8 cellular contexts compared by ENCODE assay signal in genomic region chr12:55724226-55724939, GRCh38. TPM values are rescaled to one million over a fixed set of nuclear protein-coding genes. Genes with fewer than 3 reads are reported as not detected.
DNase-seq lines count a peak whose midpoint lies in the region; ATAC-seq, FAIRE-seq and TF ChIP-seq lines count a peak whose summit lies in the region.

No MANE protein-coding gene starts in this region.

- TF ChIP-seq CTCF in AG04450 (IDR thresholded peaks at IDR 0.05; ENCODE audit: low read depth, low read length) = peak; percentile 68
- TF ChIP-seq CTCF in GM20000 (IDR thresholded peaks at IDR 0.05; ENCODE audit: extremely low read depth, missing control alignments) = peak; percentile 75
- TF ChIP-seq CTCF in endothelial cell of umbilical vein (IDR thresholded peaks at IDR 0.05; ENCODE audit: extremely low read depth in 1 of 2, insufficient read depth in 1 of 2, low read depth in 1 of 2, low read length in 2 of 2) = peak; percentile 53 to 62
- TF ChIP-seq CTCF in testis (IDR thresholded peaks at IDR 0.05) = peak in 2 of 3 experiments; percentile 21 to 50

- H3K27ac Mint-ChIP-seq in naive B cell = peak overlapping the region in 2 of 6 donors; percentile 2 to 65

- peak; percentile 57 to 64 for ATAC-seq in naive B cell (ENCODE audit: low read depth in 2 of 2)

- POLR2A ChIA-PET in AG04450 (lab: Yijun Ruan, JAX) (interaction anchor here (1.4 kb wide), 1 partner anchor 14 kb away, joined by 3 read pairs; no protein-coding TSS in a partner anchor), endothelial cell of umbilical vein (lab: Charles Lee) (interaction anchor here (0.6 kb wide), 1 partner anchor 424 kb away, joined by 3 read pairs; no protein-coding TSS in a partner anchor)

- H3K4me3 ChIP-seq in AG04450 (ENCODE audit: low read depth, low read length) = no peak overlapping the region
- no peak overlapping the region for H3K4me3 ChIP-seq in endothelial cell of umbilical vein (replicated peaks in 1 of 3; ENCODE audit: insufficient read depth in 1 of 3, low read depth in 1 of 3, low read length in 3 of 3)
- H3K4me3 ChIP-seq in testis = no peak overlapping the region

- peak; percentile 16 for TF ChIP-seq POLR2A in endothelial cell of umbilical vein (IDR thresholded peaks at IDR 0.05; ENCODE audit: low read depth, low read length)
- TF ChIP-seq POLR2A in testis (IDR thresholded peaks at IDR 0.05) = no peak

- H3K4me1 ChIP-seq in endothelial cell of umbilical vein (ENCODE audit: control insufficient read depth, extremely low read depth, insufficient read depth, low read length) (peaks cover 20% of the 10 kb centered on the region), testis (peaks cover 44% of the 10 kb centered on the region)

- BruUV-seq in endothelial cell of umbilical vein (replicated peaks; lab: Mats Ljungman, UMichigan) = no TSS peak

- H3K9me3 ChIP-seq in AG04450 (ENCODE audit: control insufficient read depth, insufficient read depth, low read length) (no peaks in the 10 kb centered on the region; the same call in 1 of the 2 replicates), endothelial cell of umbilical vein (replicated peaks; ENCODE audit: control insufficient read depth, insufficient read depth, low read length) (no peaks in the 10 kb centered on the region), testis (no peaks in the 10 kb centered on the region)

- CTCF ChIA-PET in AG04450 (lab: Charles Lee) (interaction anchor here (0.8 to 2.1 kb wide), 5 partner anchors 9 to 78 kb away, joined by 3 to 17 read pairs (median 3); partner anchors contain the start of gene BLOC1S1), endothelial cell of umbilical vein (lab: Charles Lee) (interaction anchor here (0.8 to 11.1 kb wide), 6 partner anchors 13 to 305 kb away, joined by 3 to 151 read pairs (median 4); partner anchors contain the start of gene ITGA7)

- FAIRE-seq in endothelial cell of umbilical vein (lab: Jason Lieb, UNC) = peak; percentile 76

- no peak overlapping the region for H3K4me2 ChIP-seq in endothelial cell of umbilical vein (ENCODE audit: insufficient read depth, low read length)

- H4K20me1 ChIP-seq in endothelial cell of umbilical vein (replicated peaks; ENCODE audit: control insufficient read depth, extremely low read depth, insufficient read depth, low read length) = no peaks in the 10 kb centered on the region

- H3K4me3 Mint-ChIP-seq in naive B cell = peak overlapping the region in 2 of 8 donors; percentile 17 to 63

- dilution Hi-C loops in endothelial cell of umbilical vein (cut with MboI; ENCODE audit: extremely low pct_ligation_motif_present, low sequenced_read_pairs) = no loop called here

- no peaks in the 10 kb centered on the region for H3K27me3 Mint-ChIP-seq in naive B cell

- DNase-seq in AG04450 (ENCODE audit: low read depth, low spot score) = no peak
- no peak for DNase-seq in GM20000 (ENCODE audit: low spot score)
- peak; percentile 24 for DNase-seq in NCI-H510A (lab: John Stamatoyannopoulos, UW)
- DNase-seq in activated CD4-positive, alpha-beta T cell treated with anti-CD3 and anti-CD28 coated beads, Interleukin-2, amount 50 U/mL, for 48 hours = peak; percentile 69 to 81
- DNase-seq in endothelial cell of umbilical vein (ENCODE audit: low read depth, low spot score) = peak; percentile 62
- DNase-seq in naive B cell = peak; percentile 49
- DNase-seq in testis = peak; percentile 85
- no peak for DNase-seq in DMS153 (lab: John Stamatoyannopoulos, UW)

- H3K9ac ChIP-seq in endothelial cell of umbilical vein (replicated peaks; ENCODE audit: extremely low read depth, insufficient read depth, low read length) = no peak overlapping the region

- H3K9me3 Mint-ChIP-seq in naive B cell = no peaks in the 10 kb centered on the region

- no peaks in the 10 kb centered on the region for H3K36me3 Mint-ChIP-seq in naive B cell

- H3K4me1 Mint-ChIP-seq in naive B cell = peaks cover 24 to 37% (median 35%) of the 10 kb centered on the region in 3 donors

- WGBS in testis, 2 donors = 38 to 62% methylated on average over 5 to 11 of the region's 11 CpGs

- peak overlapping the region; percentile 57 for H3K27ac ChIP-seq in AG04450 (ENCODE audit: low read depth, low read length)
- no peak overlapping the region for H3K27ac ChIP-seq in endothelial cell of umbilical vein (ENCODE audit: insufficient read depth, low read depth, low read length)
- no peak overlapping the region for H3K27ac ChIP-seq in testis

- H3K36me3 ChIP-seq in endothelial cell of umbilical vein (ENCODE audit: control insufficient read depth in 2 of 2, extremely low read depth in 1 of 2, insufficient read depth in 2 of 2, low read length in 2 of 2) = peaks cover 13 to 27% of the 10 kb centered on the region in 2 experiments
- H3K36me3 ChIP-seq in testis (ENCODE audit: low read depth, missing control alignments) = no peaks in the 10 kb centered on the region

- intact Hi-C loops in endothelial cell of umbilical vein (cut with micrococcal nuclease) = loop anchor here (1.0 to 5.0 kb wide), 2 partner anchors 13 to 537 kb away; no protein-coding TSS in a partner anchor
- intact Hi-C loops in testis (cut with DNase I; ENCODE audit: low total_unique reads) = no loop called here

- H3K27me3 ChIP-seq in AG04450 (ENCODE audit: control insufficient read depth, insufficient read depth, low read length) (no peaks in the 10 kb centered on the region), endothelial cell of umbilical vein (ENCODE audit: control insufficient read depth in 2 of 2, insufficient read depth in 2 of 2, low read length in 2 of 2) (no peaks in the 10 kb centered on the region), testis (no peaks in the 10 kb centered on the region)

- no peak overlapping the region for H2AFZ ChIP-seq in endothelial cell of umbilical vein (ENCODE audit: low read depth, low read length)

- peaks cover 30% of the 10 kb centered on the region for H3K79me2 ChIP-seq in endothelial cell of umbilical vein (ENCODE audit: control insufficient read depth, insufficient read depth, low read length)

- H3K9me1 ChIP-seq in endothelial cell of umbilical vein (replicated peaks; ENCODE audit: control insufficient read depth, extremely low read depth, insufficient read depth, low read length) = no peaks in the 10 kb centered on the region

RNA-seq across cellular contexts. Expression of gene RDH5, which starts 4.2 kb away (rescaled TPM):
- polyA plus RNA-seq in AG04450 (2011; rRNA removed) = 4.9 and 5.2 TPM in 2 replicates
- 4.2 and 7.1 TPM in 2 replicates for polyA minus RNA-seq in AG04450 (2011; rRNA and poly(A)+ RNA removed)
- total RNA-seq in endothelial cell of umbilical vein = 2.7 and 6.1 TPM in 2 replicates
- polyA plus RNA-seq in endothelial cell of umbilical vein = 3.5 and 3.7 TPM in 2 replicates
- polyA plus RNA-seq in endothelial cell of umbilical vein (2011; cell fraction: cytosol; rRNA removed) = 1.1 and 1.7 TPM in 2 replicates
- polyA plus RNA-seq in endothelial cell of umbilical vein (2011; cell fraction: nucleus; rRNA removed) = 23.5 and 25.0 TPM in 2 replicates
- polyA plus RNA-seq in endothelial cell of umbilical vein (2012) = 1.0 and 1.1 TPM in 2 replicates
- 3.8 and 5.9 TPM in 2 replicates for polyA minus RNA-seq in endothelial cell of umbilical vein
- polyA minus RNA-seq in endothelial cell of umbilical vein (2011; cell fraction: cytosol; rRNA and poly(A)+ RNA removed) = not detected
- 7.7 and 8.9 TPM in 2 replicates for polyA minus RNA-seq in endothelial cell of umbilical vein (2011; cell fraction: nucleus; rRNA and poly(A)+ RNA removed)
- polyA plus RNA-seq in naive B cell (ENCODE audit: low read depth in 6 of 6) = 1 to 10 TPM in 3 of 6 donors, under 1 TPM in 2, not detected in 1; 0.61 to 3.1 (median 1.3) TPM
- 10 to 100 TPM; 15.1 to 18.0 TPM for total RNA-seq in testis
- 9.8 TPM for polyA plus RNA-seq in testis (ENCODE audit: insufficient read depth, low read depth, low replicate concordance)

RNA-seq across cellular contexts. Expression of gene CD63, which starts 4.4 kb away (rescaled TPM):
- polyA plus RNA-seq in AG04450 (2011; rRNA removed) (1,757 and 1,955 TPM in 2 replicates), endothelial cell of umbilical vein (1,429 and 1,536 TPM in 2 replicates), naive B cell (ENCODE audit: low read depth in 6 of 6) (100 to 1,000 TPM; 115 to 150 (median 142) TPM), testis (ENCODE audit: insufficient read depth, low read depth, low replicate concordance) (655 TPM)
- 793 and 860 TPM in 2 replicates for polyA minus RNA-seq in AG04450 (2011; rRNA and poly(A)+ RNA removed)
- total RNA-seq in endothelial cell of umbilical vein (1,054 and 1,063 TPM in 2 replicates), testis (100 to 1,000 TPM; 600 to 668 TPM)
- polyA plus RNA-seq in endothelial cell of umbilical vein (2011; cell fraction: cytosol; rRNA removed) = 1,126 and 1,307 TPM in 2 replicates
- polyA plus RNA-seq in endothelial cell of umbilical vein (2011; cell fraction: nucleus; rRNA removed) = 455 and 538 TPM in 2 replicates
- 1,051 and 1,290 TPM in 2 replicates for polyA plus RNA-seq in endothelial cell of umbilical vein (2012)
- 582 and 611 TPM in 2 replicates for polyA minus RNA-seq in endothelial cell of umbilical vein
- polyA minus RNA-seq in endothelial cell of umbilical vein (2011; cell fraction: cytosol; rRNA and poly(A)+ RNA removed) = 121 TPM
- 62.3 and 71.7 TPM in 2 replicates for polyA minus RNA-seq in endothelial cell of umbilical vein (2011; cell fraction: nucleus; rRNA and poly(A)+ RNA removed)

RNA-seq across cellular contexts. Expression of gene BLOC1S1, which starts 8.5 kb away (rescaled TPM):
- 132 and 155 TPM in 2 replicates for polyA plus RNA-seq in AG04450 (2011; rRNA removed)
- 58.0 and 72.8 TPM in 2 replicates for polyA minus RNA-seq in AG04450 (2011; rRNA and poly(A)+ RNA removed)
- total RNA-seq in endothelial cell of umbilical vein = 84.1 and 85.6 TPM in 2 replicates
- 192 and 197 TPM in 2 replicates for polyA plus RNA-seq in endothelial cell of umbilical vein
- polyA plus RNA-seq in endothelial cell of umbilical vein (2011; cell fraction: cytosol; rRNA removed) = 217 and 240 TPM in 2 replicates
- 62.4 and 64.8 TPM in 2 replicates for polyA plus RNA-seq in endothelial cell of umbilical vein (2011; cell fraction: nucleus; rRNA removed)
- polyA plus RNA-seq in endothelial cell of umbilical vein (2012) = 96.7 and 111 TPM in 2 replicates
- polyA minus RNA-seq in endothelial cell of umbilical vein = 37.9 and 73.5 TPM in 2 replicates
- polyA minus RNA-seq in endothelial cell of umbilical vein (2011; cell fraction: cytosol; rRNA and poly(A)+ RNA removed) = 45.3 TPM
- 10.3 and 10.6 TPM in 2 replicates for polyA minus RNA-seq in endothelial cell of umbilical vein (2011; cell fraction: nucleus; rRNA and poly(A)+ RNA removed)
- polyA plus RNA-seq in naive B cell (ENCODE audit: low read depth in 6 of 6) = 100 to 1,000 TPM; 152 to 259 (median 180) TPM
- total RNA-seq in testis = 100 to 1,000 TPM; 110 to 145 TPM
- 108 TPM for polyA plus RNA-seq in testis (ENCODE audit: insufficient read depth, low read depth, low replicate concordance)

RNA-seq across cellular contexts. Expression of gene ITGA7, which starts 16.7 kb away (rescaled TPM):
- 9.1 and 12.2 TPM in 2 replicates for polyA plus RNA-seq in AG04450 (2011; rRNA removed)
- polyA minus RNA-seq in AG04450 (2011; rRNA and poly(A)+ RNA removed) = 8.0 and 8.8 TPM in 2 replicates
- total RNA-seq in endothelial cell of umbilical vein = 0.84 and 1.0 TPM in 2 replicates
- polyA plus RNA-seq in endothelial cell of umbilical vein = 0.41 and 0.67 TPM in 2 replicates
- 0.21 and 0.28 TPM in 2 replicates for polyA plus RNA-seq in endothelial cell of umbilical vein (2011; cell fraction: cytosol; rRNA removed)
- polyA plus RNA-seq in endothelial cell of umbilical vein (2011; cell fraction: nucleus; rRNA removed) = 4.0 and 5.0 TPM in 2 replicates
- polyA plus RNA-seq in endothelial cell of umbilical vein (2012) = 0.15 and 0.20 TPM in 2 replicates
- polyA minus RNA-seq in endothelial cell of umbilical vein = 0.70 and 2.0 TPM in 2 replicates
- not detected for polyA minus RNA-seq in endothelial cell of umbilical vein (2011; cell fraction: cytosol; rRNA and poly(A)+ RNA removed)
- 0.82 and 1.2 TPM in 2 replicates for polyA minus RNA-seq in endothelial cell of umbilical vein (2011; cell fraction: nucleus; rRNA and poly(A)+ RNA removed)
- under 1 TPM in 2 of 6 donors, not detected in 4; 0.14 to 0.36 TPM for polyA plus RNA-seq in naive B cell (ENCODE audit: low read depth in 6 of 6)
- 10 to 100 TPM; 26.4 to 30.6 TPM for total RNA-seq in testis
- polyA plus RNA-seq in testis (ENCODE audit: insufficient read depth, low read depth, low replicate concordance) = 43.3 TPM

RNA-seq across cellular contexts. Expression of gene GDF11, which starts 18.5 kb away (rescaled TPM):
- 4.2 and 6.7 TPM in 2 replicates for polyA plus RNA-seq in AG04450 (2011; rRNA removed)
- 7.5 and 10.6 TPM in 2 replicates for polyA minus RNA-seq in AG04450 (2011; rRNA and poly(A)+ RNA removed)
- total RNA-seq in endothelial cell of umbilical vein = 18.7 and 19.8 TPM in 2 replicates
- 10.0 and 11.6 TPM in 2 replicates for polyA plus RNA-seq in endothelial cell of umbilical vein
- 7.6 and 9.6 TPM in 2 replicates for polyA plus RNA-seq in endothelial cell of umbilical vein (2011; cell fraction: cytosol; rRNA removed)
- 4.3 and 4.6 TPM in 2 replicates for polyA plus RNA-seq in endothelial cell of umbilical vein (2011; cell fraction: nucleus; rRNA removed)
- polyA plus RNA-seq in endothelial cell of umbilical vein (2012) = 18.4 and 22.3 TPM in 2 replicates
- 7.5 and 10.6 TPM in 2 replicates for polyA minus RNA-seq in endothelial cell of umbilical vein
- polyA minus RNA-seq in endothelial cell of umbilical vein (2011; cell fraction: cytosol; rRNA and poly(A)+ RNA removed) = 3.0 TPM
- polyA minus RNA-seq in endothelial cell of umbilical vein (2011; cell fraction: nucleus; rRNA and poly(A)+ RNA removed) = 2.3 and 5.0 TPM in 2 replicates
- 1 to 10 TPM in 3 of 6 donors, under 1 TPM in 3; 0.40 to 1.4 (median 0.83) TPM for polyA plus RNA-seq in naive B cell (ENCODE audit: low read depth in 6 of 6)
- total RNA-seq in testis = 1 to 10 TPM; 3.1 to 3.3 TPM
- polyA plus RNA-seq in testis (ENCODE audit: insufficient read depth, low read depth, low replicate concordance) = 3.0 TPM

Comparison
In these comparisons a context has a peak if more than half of its experiments do, and no peak if none do; other contexts are left out.
1. DNase-seq: peak in NCI-H510A (single experiment), activated CD4-positive, alpha-beta T cell treated with anti-CD3 and anti-CD28 coated beads, Interleukin-2, amount 50 U/mL, for 48 hours (2 of 2), endothelial cell of umbilical vein (single experiment), naive B cell (single experiment) and testis (single experiment); none in AG04450 (single experiment), GM20000 (single experiment) and DMS153 (single experiment).
2. Peak in every context shown above with its lines, with median percentiles within 50 percentile points of each other: CTCF ChIP-seq.